Comparison of ENCODE assay signal across 1 cellular context in the genomic region with DNA sequence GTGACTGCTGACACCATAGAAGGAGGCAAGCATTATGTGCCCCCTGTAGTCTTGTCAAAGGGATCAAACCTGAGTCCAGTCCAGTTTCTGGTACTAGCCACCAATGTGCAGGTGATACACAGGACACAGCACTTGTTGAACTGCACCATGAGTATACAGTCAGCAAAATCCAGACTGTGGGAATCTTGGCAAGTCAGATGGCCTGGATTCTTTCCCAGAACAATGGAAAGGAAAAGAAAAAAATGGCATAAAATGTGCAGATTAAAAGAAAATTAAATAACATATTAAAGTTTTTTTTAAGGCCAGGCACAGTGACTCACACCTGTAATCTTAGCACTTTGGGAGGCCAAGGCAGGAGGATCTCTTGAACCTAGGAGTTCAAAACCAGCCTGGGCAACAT.
TF ChIP-seq lines count a peak whose summit lies in the region.

No MANE protein-coding gene starts in this region.

TF ChIP-seq in IMR-90, 13 proteins besides CTCF, POLR2A, EP300 and RAD21:
- TF ChIP-seq NFE2L2 (IDR thresholded peaks at IDR 0.05; ENCODE audit: low read depth, low read length) (no peak), MXI1 (IDR thresholded peaks at IDR 0.05; ENCODE audit: borderline replicate concordance, low read depth, low read length) (no peak), CHD1 (IDR thresholded peaks at IDR 0.05; ENCODE audit: low read depth, low read length) (no peak), MAFK (IDR thresholded peaks at IDR 0.05; ENCODE audit: low read depth, low read length) (no peak), MAZ (IDR thresholded peaks at IDR 0.05; ENCODE audit: borderline replicate concordance, low read depth, low read length) (no peak), RFX5 (IDR thresholded peaks at IDR 0.05; ENCODE audit: low read depth, low read length) (no peak), SMC3 (IDR thresholded peaks at IDR 0.05; ENCODE audit: low read depth, low read length) (no peak), BHLHE40 (IDR thresholded peaks at IDR 0.05; ENCODE audit: low read depth, low read length) (no peak), FOS (IDR thresholded peaks at IDR 0.05; ENCODE audit: low read depth, low read length) (no peak)
